Comparison of ENCODE assay signal across 10 cellular contexts in the genomic region with DNA sequence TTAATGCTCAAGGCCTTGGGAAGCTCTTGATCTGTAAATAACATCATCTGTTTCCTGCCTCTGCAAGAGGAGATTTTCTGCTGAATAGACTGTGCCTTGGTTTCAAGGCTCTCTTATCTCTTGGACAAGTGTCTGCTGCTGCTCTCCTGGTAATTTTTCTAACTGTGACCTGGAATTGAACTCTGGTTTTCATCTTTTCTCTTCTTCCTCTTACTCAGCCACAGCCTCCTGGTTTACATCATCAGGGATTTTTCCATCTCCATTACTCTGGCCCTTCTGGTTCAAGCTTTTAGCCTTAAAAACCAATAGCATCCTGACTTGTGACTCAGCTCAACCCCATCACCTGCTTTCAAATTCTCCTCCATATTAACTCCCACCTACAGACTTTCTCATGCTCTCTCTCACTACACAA. TPM values are rescaled to one million over a fixed set of nuclear protein-coding genes. Genes with fewer than 3 reads are reported as not detected.
A peak's percentile ranks its signal among the peaks of the same experiment; 100 is the strongest.
DNase-seq lines count a peak whose midpoint lies in the region; ATAC-seq and TF ChIP-seq lines count a peak whose summit lies in the region.
"Had no signal": no experiment of that assay in that cellular context is flagged by ENCODE, and none has a peak within 500 bp of the region (broad histone marks: within the 10 kb centered on the region; RNA-seq: fewer than 3 reads in every experiment).

No MANE protein-coding gene starts in this region.

- no peaks in the 10 kb centered on the region for H3K9me3 Mint-ChIP-seq in activated T-cell treated with anti-CD3 and anti-CD28 coated beads, Interleukin-2, amount 50 U/mL, for 4 hours
- peaks cover 17% of the 10 kb centered on the region for H3K9me3 Mint-ChIP-seq in activated T-helper 2 cell treated with anti-CD3 and anti-CD28 coated beads, Interferon-gamma antibody, Interleukin-2, Interleukin-4, amounts not matched to agents 10 μg/mL and 5 μg/mL and 100 μg/mL, durations not matched to agents 14 hours and 24 hours and 36 hours
- no peaks in the 10 kb centered on the region for H3K9me3 Mint-ChIP-seq in stimulated activated naive B cell treated with anti-CD40 and anti-IgM and Interleukin-4, amounts not matched to agents 10 μg/mL and 1 μg/mL and 100 μg/mL, for 72 hours

- H3K27me3 ChIP-seq in spleen (replicated peaks in 1 of 7): no peaks in the 10 kb centered on the region

- no peak overlapping the region for H3K4me3 Mint-ChIP-seq in activated T-cell treated with anti-CD3 and anti-CD28 coated beads, Interleukin-2, amount 50 U/mL, for 4 hours
- no peak overlapping the region for H3K4me3 Mint-ChIP-seq in activated T-helper 2 cell treated with anti-CD3 and anti-CD28 coated beads, Interferon-gamma antibody, Interleukin-2, Interleukin-4, amounts not matched to agents 10 μg/mL and 5 μg/mL and 100 μg/mL, durations not matched to agents 14 hours and 24 hours and 36 hours (ENCODE audit: low read depth)
- H3K4me3 Mint-ChIP-seq in stimulated activated naive B cell treated with anti-CD40 and anti-IgM and Interleukin-4, amounts not matched to agents 10 μg/mL and 1 μg/mL and 100 μg/mL, for 72 hours: no peak overlapping the region

- H3K27me3 Mint-ChIP-seq in activated T-cell treated with anti-CD3 and anti-CD28 coated beads, Interleukin-2, amount 50 U/mL, for 4 hours (ENCODE audit: low read depth): no peaks in the 10 kb centered on the region
- peaks cover under 1% of the 10 kb centered on the region for H3K27me3 Mint-ChIP-seq in activated T-helper 2 cell treated with anti-CD3 and anti-CD28 coated beads, Interferon-gamma antibody, Interleukin-2, Interleukin-4, amounts not matched to agents 10 μg/mL and 5 μg/mL and 100 μg/mL, durations not matched to agents 14 hours and 24 hours and 36 hours (ENCODE audit: low read depth)
- no peaks in the 10 kb centered on the region for H3K27me3 Mint-ChIP-seq in stimulated activated naive B cell treated with anti-CD40 and anti-IgM and Interleukin-4, amounts not matched to agents 10 μg/mL and 1 μg/mL and 100 μg/mL, for 72 hours

- no peak for TF ChIP-seq POLR2A in spleen (IDR thresholded peaks at IDR 0.05)

- H3K27ac ChIP-seq in spleen: peak overlapping the region; percentile 29 to 71 (median 62)

- no peak overlapping the region for H3K4me3 ChIP-seq in spleen

- H3K36me3 Mint-ChIP-seq in activated T-cell treated with anti-CD3 and anti-CD28 coated beads, Interleukin-2, amount 50 U/mL, for 4 hours (ENCODE audit: insufficient read depth): no peaks in the 10 kb centered on the region
- peaks cover 16% of the 10 kb centered on the region for H3K36me3 Mint-ChIP-seq in activated T-helper 2 cell treated with anti-CD3 and anti-CD28 coated beads, Interferon-gamma antibody, Interleukin-2, Interleukin-4, amounts not matched to agents 10 μg/mL and 5 μg/mL and 100 μg/mL, durations not matched to agents 14 hours and 24 hours and 36 hours (ENCODE audit: low read depth)
- H3K36me3 Mint-ChIP-seq in stimulated activated naive B cell treated with anti-CD40 and anti-IgM and Interleukin-4, amounts not matched to agents 10 μg/mL and 1 μg/mL and 100 μg/mL, for 72 hours: no peaks in the 10 kb centered on the region

- ATAC-seq in activated T-cell treated with anti-CD3 and anti-CD28 coated beads, Interleukin-2, amount 50 U/mL, for 4 hours: peak; percentile 37 to 71
- peak; percentile 66 for ATAC-seq in HG03139 (IDR thresholded peaks at IDR 0.05; ENCODE audit: unreplicated experiment)
- no peak for ATAC-seq in stimulated activated naive B cell treated with anti-CD40 and anti-IgM and Interleukin-4, amounts not matched to agents 10 μg/mL and 1 μg/mL and 100 μg/mL, for 72 hours (replicated peaks)

- no peak for TF ChIP-seq CTCF in spleen (IDR thresholded peaks at IDR 0.05 in 8 of 11, conservative IDR thresholded peaks at IDR 0.05 in 3 of 11)

- DNase-seq in activated T-cell treated with anti-CD3 and anti-CD28 coated beads, Interleukin-2, amount 50 U/mL, for 4 hours: no peak
- DNase-seq in activated T-cell treated with anti-CD3 and anti-CD28 coated beads, Interleukin-2, amount 50 U/mL, for 1 hour: no peak
- no peak for DNase-seq in activated T-helper 2 cell treated with anti-CD3 and anti-CD28 coated beads, Interferon-gamma antibody, Interleukin-2, Interleukin-4, amounts not matched to agents 10 μg/mL and 5 μg/mL and 100 μg/mL, durations not matched to agents 14 hours and 24 hours and 36 hours (ENCODE audit: low spot score)
- DNase-seq in spleen (no peak), NCI-H524 treated with DMSO at 0.1 percent for 48 hours (lab: John Stamatoyannopoulos, UW) (no peak), germinal center (ENCODE audit: low spot score) (no peak)
- no peak for DNase-seq in stimulated activated naive B cell treated with anti-CD40 and anti-IgM and Interleukin-4, amounts not matched to agents 10 μg/mL and 1 μg/mL and 100 μg/mL, for 72 hours
- DNase-seq: glutamatergic neuron, NCI-H2029 treated with DMSO at 0.1 percent for 48 hours had no signal

- peaks cover 6 to 37% (median 22%) of the 10 kb centered on the region in 6 donors for H3K4me1 ChIP-seq in spleen

- peak overlapping the region; percentile 6 for H3K27ac Mint-ChIP-seq in activated T-helper 2 cell treated with anti-CD3 and anti-CD28 coated beads, Interferon-gamma antibody, Interleukin-2, Interleukin-4, amounts not matched to agents 10 μg/mL and 5 μg/mL and 100 μg/mL, durations not matched to agents 14 hours and 24 hours and 36 hours
- no peak overlapping the region for H3K27ac Mint-ChIP-seq in stimulated activated naive B cell treated with anti-CD40 and anti-IgM and Interleukin-4, amounts not matched to agents 10 μg/mL and 1 μg/mL and 100 μg/mL, for 72 hours

- peaks cover 0 to 4% (median 0%) of the 10 kb centered on the region in 8 donors for H3K9me3 ChIP-seq in spleen

- intact Hi-C loops in activated T-helper 2 cell treated with anti-CD3 and anti-CD28 coated beads, Interferon-gamma antibody, Interleukin-2, Interleukin-4, amounts not matched to agents 10 μg/mL and 5 μg/mL and 100 μg/mL, durations not matched to agents 14 hours and 24 hours and 36 hours (cut with micrococcal nuclease): no loop called here
- intact Hi-C loops in spleen (cut with DNase I; ENCODE audit: low total_unique reads): no loop called here

- H3K4me1 Mint-ChIP-seq in activated T-cell treated with anti-CD3 and anti-CD28 coated beads, Interleukin-2, amount 50 U/mL, for 4 hours (ENCODE audit: low read depth): peaks cover 31% of the 10 kb centered on the region
- peaks cover 31% of the 10 kb centered on the region for H3K4me1 Mint-ChIP-seq in activated T-helper 2 cell treated with anti-CD3 and anti-CD28 coated beads, Interferon-gamma antibody, Interleukin-2, Interleukin-4, amounts not matched to agents 10 μg/mL and 5 μg/mL and 100 μg/mL, durations not matched to agents 14 hours and 24 hours and 36 hours (ENCODE audit: low read depth)
- peaks cover 0 to 2% of the 10 kb centered on the region in 2 donors for H3K4me1 Mint-ChIP-seq in stimulated activated naive B cell treated with anti-CD40 and anti-IgM and Interleukin-4, amounts not matched to agents 10 μg/mL and 1 μg/mL and 100 μg/mL, for 72 hours

- no peaks in the 10 kb centered on the region for H3K36me3 ChIP-seq in spleen

RNA-seq across cellular contexts. Expression of gene ITGA1, which starts 49.6 kb away (rescaled TPM):
- total RNA-seq in activated T-cell treated with anti-CD3 and anti-CD28 coated beads, Interleukin-2, amount 50 U/mL, for 4 hours: 1 to 10 TPM; 2.1 to 6.3 (median 4.7) TPM
- 0.59 and 0.76 TPM in 2 replicates for total RNA-seq in activated T-helper 2 cell treated with anti-CD3 and anti-CD28 coated beads, Interferon-gamma antibody, Interleukin-2, Interleukin-4, amounts not matched to agents 10 μg/mL and 5 μg/mL and 100 μg/mL, durations not matched to agents 14 hours and 24 hours and 36 hours
- 100 to 1,000 TPM; 197 to 505 (median 301) TPM for total RNA-seq in spleen
- polyA plus RNA-seq in spleen: 10 to 100 TPM in 1 of 3 donors, 1 to 10 TPM in 2; 8.3 to 17.0 (median 9.0) TPM

RNA-seq across cellular contexts. Expression of gene PELO, which starts 49.6 kb away (rescaled TPM):
- total RNA-seq in activated T-cell treated with anti-CD3 and anti-CD28 coated beads, Interleukin-2, amount 50 U/mL, for 4 hours: 10 to 100 TPM; 21.2 to 26.5 (median 23.7) TPM
- total RNA-seq in activated T-helper 2 cell treated with anti-CD3 and anti-CD28 coated beads, Interferon-gamma antibody, Interleukin-2, Interleukin-4, amounts not matched to agents 10 μg/mL and 5 μg/mL and 100 μg/mL, durations not matched to agents 14 hours and 24 hours and 36 hours: 14.4 and 17.1 TPM in 2 replicates
- total RNA-seq in spleen: 100 to 1,000 TPM in 3 of 7 donors, 10 to 100 TPM in 4; 41.0 to 169 (median 92.9) TPM
- 10 to 100 TPM; 10.4 to 24.2 (median 17.7) TPM for polyA plus RNA-seq in spleen

Comparison
In these comparisons a context has a peak if more than half of its experiments do, and no peak if none do; other contexts are left out.
1. ATAC-seq: peak in activated T-cell treated with anti-CD3 and anti-CD28 coated beads, Interleukin-2, amount 50 U/mL, for 4 hours (2 of 2) and HG03139 (single experiment); none in stimulated activated naive B cell treated with anti-CD40 and anti-IgM and Interleukin-4, amounts not matched to agents 10 μg/mL and 1 μg/mL and 100 μg/mL, for 72 hours (0 of 2).
2. RNA of gene ITGA1, which starts 49.6 kb away (total RNA-seq): 197 to 505 TPM in spleen; 2.1 to 6.3 TPM in activated T-cell treated with anti-CD3 and anti-CD28 coated beads, Interleukin-2, amount 50 U/mL, for 4 hours and 0.59 to 0.76 TPM in activated T-helper 2 cell treated with anti-CD3 and anti-CD28 coated beads, Interferon-gamma antibody, Interleukin-2, Interleukin-4, amounts not matched to agents 10 μg/mL and 5 μg/mL and 100 μg/mL, durations not matched to agents 14 hours and 24 hours and 36 hours; every median in the first group is over 10 times any median in the second.